ENCODE assay signal across 8 cellular contexts in the genomic region with DNA sequence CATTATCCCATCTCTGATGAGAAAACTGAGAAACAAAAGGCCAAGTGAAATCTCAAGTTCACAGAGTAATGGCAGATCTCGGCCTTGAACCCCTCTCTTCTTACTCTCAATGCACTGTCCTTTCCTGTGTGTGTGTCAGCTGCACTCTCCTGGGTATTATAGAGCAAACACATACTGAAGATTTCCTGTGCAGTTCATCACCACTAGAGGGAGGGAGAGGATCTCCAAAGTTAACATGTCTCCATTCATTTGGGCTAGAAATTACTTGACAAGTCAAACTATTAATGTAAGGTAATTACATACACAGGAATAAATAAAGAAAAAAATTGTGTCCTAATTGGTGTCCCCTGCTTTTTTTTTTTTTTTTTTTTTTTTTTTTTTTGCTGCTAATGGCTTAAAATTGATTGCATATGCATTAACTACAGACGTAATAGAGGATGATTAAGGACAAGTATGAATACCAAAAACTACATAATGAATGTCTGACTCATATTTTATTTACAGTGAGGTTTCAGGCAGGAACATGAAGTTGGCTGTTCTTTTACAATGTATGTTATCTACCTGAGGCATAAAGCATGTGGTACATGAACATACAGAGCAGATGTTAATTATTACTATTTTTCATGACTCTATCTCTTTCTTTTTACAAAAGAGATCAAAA.
DNase-seq lines count a peak whose midpoint lies in the region; ATAC-seq, FAIRE-seq and TF ChIP-seq lines count a peak whose summit lies in the region.

No MANE protein-coding gene starts in this region.

- no peak overlapping the region for H3K4ac ChIP-seq in H1 (replicated peaks; ENCODE audit: insufficient read length, low read depth, low read length)

- no peak overlapping the region for H2BK120ac ChIP-seq in H1 (replicated peaks; ENCODE audit: low read depth, low read length)

- 79% methylated on average over 2 of the region's 2 CpGs; no CpG with 5 or more reads in 1 of the 2 experiments for WGBS in H1 (ENCODE audit: extremely low coverage in 1 of 2, insufficient coverage in 1 of 2, insufficient read length in 1 of 2, insufficient replicate concordance in 2 of 2, low coverage in 1 of 2, low lambda C conversion rate in 2 of 2, missing lambda C conversion rate in 1 of 2), 2 experiments

- DNase-seq in AG10803 (ENCODE audit: low read depth) (peak; percentile 72), HCT116 (ENCODE audit: low read depth, low spot score) (peak; percentile 72), LHCN-M2 (ENCODE audit: low read depth) (peak; percentile 76), RPMI8226 (peak; percentile 37), H1 (ENCODE audit: low read depth in 1 of 2, low spot score in 2 of 2) (no peak), mucosa of gallbladder (ENCODE audit: low spot score) (peak; percentile 17), GF-D8 (lab: John Stamatoyannopoulos, UW) (no peak)

- no peak overlapping the region for H2BK12ac ChIP-seq in H1 (ENCODE audit: low read depth, low read length)

- no peak for TF ChIP-seq EP300 in H1 (IDR thresholded peaks at IDR 0.05; ENCODE audit: borderline replicate concordance in 1 of 2, low read depth in 2 of 2, low read length in 2 of 2)

- peaks cover 21 to 32% of the 10 kb centered on the region in 2 experiments for H3K4me1 ChIP-seq in HCT116 (ENCODE audit: control insufficient read depth in 1 of 2, insufficient read depth in 2 of 2, low read length in 2 of 2)
- peaks cover 0 to 3% (median 0%) of the 10 kb centered on the region in 4 experiments; a peak in 1 of 7 replicates for H3K4me1 ChIP-seq in H1 (replicated peaks in 1 of 4; ENCODE audit: control insufficient read depth in 3 of 4, insufficient read depth in 4 of 4, low read length in 3 of 4)

- H3K79me1 ChIP-seq in H1 (ENCODE audit: low read depth, low read length) = no peaks in the 10 kb centered on the region

- TF ChIP-seq RAD21 in HCT116 (IDR thresholded peaks at IDR 0.05; ENCODE audit: low read depth) (peak; percentile 86), H1 (IDR thresholded peaks at IDR 0.05 in 1 of 2, conservative IDR thresholded peaks at IDR 0.05 in 1 of 2; ENCODE audit: low read depth in 2 of 2, low read length in 2 of 2) (peak; percentile 75)

- POLR2A ChIA-PET in HCT116 (lab: Charles Lee) (no interaction called here), H1 (lab: Charles Lee; ENCODE audit: partially characterized antibody) (no interaction called here)

- peak overlapping the region; percentile 8; the same call in 1 of the 2 replicates for H3K9ac ChIP-seq in HCT116 (ENCODE audit: low read length)
- no peak overlapping the region for H3K9ac ChIP-seq in H1 (replicated peaks in 1 of 4; ENCODE audit: extremely low read depth in 1 of 4, low read depth in 3 of 4, low read length in 3 of 4)

- H2AFZ ChIP-seq in HCT116 (ENCODE audit: low read depth, low read length, poor library complexity, severe bottlenecking) (peak overlapping the region; percentile 45), H1 (ENCODE audit: low read length) (no peak overlapping the region)

- no peaks in the 10 kb centered on the region for H3K79me2 ChIP-seq in HCT116 (ENCODE audit: insufficient read depth, low read length)
- no peaks in the 10 kb centered on the region for H3K79me2 ChIP-seq in H1 (ENCODE audit: control insufficient read depth in 1 of 2, insufficient read depth in 2 of 2, low read length in 2 of 2)

- ATAC-seq in HCT116 = peak; percentile 79

- no peak overlapping the region for H4K8ac ChIP-seq in H1 (ENCODE audit: extremely low read depth, insufficient read depth, low read length)

- no peaks in the 10 kb centered on the region for H3K9me2 ChIP-seq in HCT116 (ENCODE audit: insufficient read depth)

- H2BK5ac ChIP-seq in H1 (ENCODE audit: low read depth, low read length) = no peak overlapping the region

- no peak overlapping the region for H4K91ac ChIP-seq in H1 (replicated peaks; ENCODE audit: insufficient read length, low read length)

- H3K4me2 ChIP-seq in HCT116 (ENCODE audit: low read length) (no peak overlapping the region), H1 (ENCODE audit: insufficient read depth in 1 of 2, low read depth in 2 of 2, low read length in 2 of 2) (no peak overlapping the region)

- peaks cover 0 to 5% of the 10 kb centered on the region in 2 experiments; a peak in 1 of 4 replicates for H3K36me3 ChIP-seq in HCT116 (ENCODE audit: control insufficient read depth in 1 of 2, insufficient read depth in 2 of 2, low read length in 2 of 2)
- H3K36me3 ChIP-seq in H1 (ENCODE audit: control insufficient read depth in 2 of 4, insufficient read depth in 4 of 4, low read length in 3 of 4) = no peaks in the 10 kb centered on the region

- H3K9me3 ChIP-seq in HCT116 (ENCODE audit: control insufficient read depth in 1 of 2, insufficient read depth in 1 of 2, low read depth in 1 of 2, low read length in 2 of 2) (no peaks in the 10 kb centered on the region), H1 (ENCODE audit: insufficient read depth in 2 of 2, low read depth in 1 of 2, low read length in 1 of 2) (no peaks in the 10 kb centered on the region)

- TF ChIP-seq CTCF in AG10803 (conservative IDR thresholded peaks at IDR 0.05; ENCODE audit: low read length) (peak; percentile 98), GM12872 (IDR thresholded peaks at IDR 0.05; ENCODE audit: insufficient read depth, low read depth, low read length) (peak; percentile 82), HCT116 (IDR thresholded peaks at IDR 0.05 in 2 of 3, conservative IDR thresholded peaks at IDR 0.05 in 1 of 3; ENCODE audit: borderline replicate concordance in 1 of 3, insufficient read depth in 1 of 3, low read depth in 2 of 3, low read length in 2 of 3) (peak; percentile 74 to 91 (median 80)), H1 (IDR thresholded peaks at IDR 0.05; ENCODE audit: control extremely low read depth in 1 of 3, insufficient read depth in 1 of 3, low read depth in 1 of 3, low read length in 3 of 3) (peak in 2 of 3 experiments; percentile 46 to 79; a peak in 3 of 4 replicates)

- no TSS peak for BruUV-seq in HCT116 (replicated peaks; lab: Mats Ljungman, UMichigan)

- no peaks in the 10 kb centered on the region for H3K27me3 ChIP-seq in HCT116 (ENCODE audit: insufficient read depth, low read length)
- H3K27me3 ChIP-seq in H1 (replicated peaks in 1 of 4; ENCODE audit: control insufficient read depth in 3 of 4, extremely low read depth in 1 of 4, insufficient read depth in 3 of 4, low read length in 3 of 4) = no peaks in the 10 kb centered on the region

- TF ChIP-seq POLR2A in HCT116 (IDR thresholded peaks at IDR 0.05; ENCODE audit: borderline replicate concordance, extremely low read depth, insufficient read depth, insufficient read length) (no peak), H1 (IDR thresholded peaks at IDR 0.05; ENCODE audit: control extremely low read depth in 1 of 2, low read depth in 2 of 2, low read length in 2 of 2) (no peak)

- H2AK5ac ChIP-seq in H1 (ENCODE audit: low read depth, low read length) = no peak overlapping the region

- no peaks in the 10 kb centered on the region for H3K23me2 ChIP-seq in H1 (ENCODE audit: low read depth, low read length)

- peak overlapping the region; percentile 67; the same call in 1 of the 2 replicates for H3K27ac ChIP-seq in HCT116 (ENCODE audit: low read depth, low read length)
- H3K27ac ChIP-seq in H1 (ENCODE audit: low read depth, low read length) = no peak overlapping the region

- FAIRE-seq in H1 (lab: Jason Lieb, UNC) = peak; percentile 48

- H3K14ac ChIP-seq in H1 (ENCODE audit: insufficient read length) = no peak overlapping the region

- H3K23ac ChIP-seq in H1 (ENCODE audit: insufficient read length) = no peak overlapping the region

- H3K56ac ChIP-seq in H1 (replicated peaks; ENCODE audit: insufficient read length, low read depth, low read length) = no peak overlapping the region

- H4K20me1 ChIP-seq in HCT116 (ENCODE audit: insufficient read depth) (no peaks in the 10 kb centered on the region), H1 (replicated peaks in 1 of 2; ENCODE audit: control insufficient read depth in 1 of 2, insufficient read depth in 2 of 2, low read length in 2 of 2) (no peaks in the 10 kb centered on the region)

- intact Hi-C loops in HCT116 (cut with micrococcal nuclease) = loop anchor here (2.0 kb wide), 1 partner anchor 546 kb away; no protein-coding TSS in a partner anchor

- H2BK20ac ChIP-seq in H1 (ENCODE audit: low read length) = no peak overlapping the region

- H3K4me3 ChIP-seq in AG10803 (ENCODE audit: low read length) = no peak overlapping the region
- H3K4me3 ChIP-seq in HCT116 (replicated peaks in 1 of 2; ENCODE audit: low read depth in 1 of 2, low read length in 2 of 2) = no peak overlapping the region
- no peak overlapping the region for H3K4me3 ChIP-seq in H1 (ENCODE audit: extremely low read depth in 1 of 4, insufficient read depth in 2 of 4, low read depth in 3 of 4, low read length in 4 of 4)

- H2BK15ac ChIP-seq in H1 (ENCODE audit: low read length) = no peak overlapping the region

- H4K5ac ChIP-seq in H1 (ENCODE audit: insufficient read length, low read depth, low read length) = no peak overlapping the region

- CTCF ChIA-PET in HCT116 (lab: Charles Lee) = interaction anchor here (1.3 to 1.4 kb wide), 2 partner anchors 1134 to 1317 kb away, joined by 4 to 5 read pairs; no protein-coding TSS in a partner anchor
- CTCF ChIA-PET in H1 (lab: Charles Lee; ENCODE audit: partially characterized antibody) = interaction anchor here (0.5 to 1.8 kb wide), 10 partner anchors 14 to 1314 kb away, joined by 3 to 5 read pairs (median 4); no protein-coding TSS in a partner anchor

- RAD21 ChIA-PET in HCT116 (lab: Charles Lee; ENCODE audit: low non-redundant PET in 1 of 2, low total read pairs in 2 of 2, uncharacterized antibody in 2 of 2, unreplicated experiment in 2 of 2) = interaction anchor here (0.7 to 0.9 kb wide), 2 partner anchors 24 to 1316 kb away, joined by 9 to 11 read pairs; no protein-coding TSS in a partner anchor

- no peak overlapping the region for H3K18ac ChIP-seq in H1 (ENCODE audit: extremely low read depth, low read length)

TF ChIP-seq in HCT116, 20 proteins besides CTCF, POLR2A, EP300 and RAD21 (continues in another document):
- no peak for TF ChIP-seq EZH2 (IDR thresholded peaks at IDR 0.05)
- no peak for TF ChIP-seq POLR2AphosphoS5 (IDR thresholded peaks at IDR 0.05; ENCODE audit: low read depth, low read length)
- TF ChIP-seq CBX3 (IDR thresholded peaks at IDR 0.05; ENCODE audit: low read depth) = peak; percentile 70

TF ChIP-seq in H1, 55 proteins besides CTCF, POLR2A, EP300 and RAD21:
- TF ChIP-seq ASH2L (IDR thresholded peaks at IDR 0.05; ENCODE audit: low read length) = no peak

Comparison
In these comparisons a context has a peak if more than half of its experiments do, and no peak if none do; other contexts are left out.
1. DNase-seq: peak in AG10803 (single experiment), HCT116 (single experiment), LHCN-M2 (single experiment), RPMI8226 (single experiment) and mucosa of gallbladder (single experiment); none in H1 (0 of 2) and GF-D8 (single experiment).
2. Peak in every context shown above with its lines, with median percentiles within 50 percentile points of each other: CTCF ChIP-seq.